ENCODE assay signal across 29 cellular contexts in the genomic region with DNA sequence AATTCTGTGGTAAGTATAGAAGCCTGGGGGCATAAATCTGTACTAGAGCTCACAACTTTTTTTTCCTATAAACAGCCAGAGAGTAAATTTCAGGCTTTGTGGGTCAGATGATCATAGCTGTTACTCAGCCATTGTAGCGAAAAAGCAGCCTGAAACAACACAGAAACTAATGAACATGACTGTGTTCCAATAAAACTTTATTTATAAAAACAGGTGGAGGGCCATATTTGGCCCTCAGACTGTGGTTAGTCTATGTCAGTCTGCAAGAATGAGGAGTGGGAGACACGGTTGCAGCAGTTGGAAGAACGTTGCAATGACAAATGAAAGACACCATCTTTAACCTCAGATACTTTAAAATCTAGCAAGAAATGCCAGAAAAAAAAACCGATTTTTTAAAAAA.
"Had no signal": no experiment of that assay in that cellular context is flagged by ENCODE, and none has a peak within 500 bp of the region (broad histone marks: within the 10 kb centered on the region; RNA-seq: fewer than 3 reads in every experiment).

No MANE protein-coding gene starts in this region.

- H3K36me3 ChIP-seq: colonic mucosa, esophagus muscularis mucosa, esophagus squamous epithelium, gastrocnemius medialis, gastroesophageal sphincter, heart left ventricle, heart right ventricle had no signal

- H3K4me3 ChIP-seq: colonic mucosa, coronary artery, dorsolateral prefrontal cortex, esophagus muscularis mucosa, esophagus squamous epithelium, gastrocnemius medialis, gastroesophageal sphincter, heart left ventricle, heart right ventricle had no signal

- H3K9me3 ChIP-seq: colonic mucosa, esophagus muscularis mucosa, esophagus squamous epithelium, gastrocnemius medialis, gastroesophageal sphincter, heart left ventricle, heart right ventricle had no signal

- FAIRE-seq: colon, endometrium, endothelial cell of umbilical vein, frontal cortex had no signal

- DNase-seq: colonic mucosa; cortex of kidney; dermis blood vessel endothelial cell; dorsolateral prefrontal cortex; effector CD4-positive, alpha-beta T cell; effector CD8-positive, alpha-beta T cell; effector memory CD4-positive, alpha-beta T cell; effector memory CD8-positive, alpha-beta T cell; endodermal cell; erythroblast; esophagus squamous epithelium; foreskin fibroblast; foreskin keratinocyte; foreskin melanocyte; gastrocnemius medialis; glutamatergic neuron; head of caudate nucleus; heart left ventricle; heart right ventricle had no signal

- H3K27me3 ChIP-seq: colonic mucosa, dorsolateral prefrontal cortex, esophagus muscularis mucosa, gastroesophageal sphincter, heart left ventricle had no signal

- H3K27ac Mint-ChIP-seq: dendritic cell treated with granulocyte-macrophage colony-stimulating factor and Interleukin-4, amounts not matched to agents 40 ng/mL and 50 ng/mL, for 4 days; endodermal cell had no signal

- H3K9me3 Mint-ChIP-seq: dendritic cell treated with granulocyte-macrophage colony-stimulating factor and Interleukin-4, amounts not matched to agents 40 ng/mL and 50 ng/mL, for 4 days; effector memory CD8-positive, alpha-beta T cell; endodermal cell had no signal

- H3K4me1 ChIP-seq: colonic mucosa, esophagus muscularis mucosa, esophagus squamous epithelium, foreskin keratinocyte, gastrocnemius medialis, gastroesophageal sphincter had no signal

- H3K27me3 Mint-ChIP-seq: dendritic cell treated with granulocyte-macrophage colony-stimulating factor and Interleukin-4, amounts not matched to agents 40 ng/mL and 50 ng/mL, for 4 days; effector memory CD8-positive, alpha-beta T cell had no signal

- H3K27ac ChIP-seq: colonic mucosa, coronary artery, dorsolateral prefrontal cortex, epithelial cell of prostate, esophagus muscularis mucosa, esophagus squamous epithelium, foreskin keratinocyte, gastrocnemius medialis, gastroesophageal sphincter, heart left ventricle, heart right ventricle had no signal

- ATAC-seq: effector memory CD8-positive, alpha-beta T cell; esophagus mucosa; foreskin keratinocyte; gastrocnemius medialis; gastroesophageal sphincter; heart left ventricle; heart right ventricle had no signal

- H3K4me1 Mint-ChIP-seq: endodermal cell had no signal

- H3K4me3 Mint-ChIP-seq: dendritic cell treated with granulocyte-macrophage colony-stimulating factor and Interleukin-4, amounts not matched to agents 40 ng/mL and 50 ng/mL, for 4 days; effector memory CD8-positive, alpha-beta T cell; endodermal cell had no signal
